13 cellular contexts compared by ENCODE assay signal in the genomic region with DNA sequence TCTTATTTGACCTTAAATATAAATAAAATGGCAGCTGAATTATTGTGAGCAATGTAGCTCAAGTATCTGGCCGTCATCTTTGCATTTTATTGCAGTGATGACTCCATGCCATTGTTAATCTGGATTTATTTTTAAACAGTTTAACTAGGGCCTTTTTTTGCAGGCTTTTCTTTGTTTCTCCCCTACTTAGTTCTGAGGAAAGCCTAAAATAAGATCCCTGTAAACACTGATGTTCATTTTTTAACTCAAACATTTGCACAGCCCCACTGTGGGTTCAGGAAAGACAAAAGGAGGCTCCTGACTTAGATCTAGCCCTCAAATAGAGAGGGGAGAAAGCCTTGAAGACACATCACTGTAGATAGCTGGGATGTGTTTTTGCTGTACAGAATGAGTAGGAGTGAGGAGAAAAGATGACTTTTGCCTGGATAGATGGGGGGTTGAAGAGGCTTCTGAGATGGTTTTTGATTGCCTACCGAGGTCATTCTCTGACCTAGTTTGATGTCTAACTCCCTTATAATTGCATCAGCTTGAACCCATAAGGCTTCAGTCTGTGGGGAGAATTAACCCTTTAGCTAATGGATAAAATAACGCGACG.
DNase-seq lines count a peak whose midpoint lies in the region; ATAC-seq and TF ChIP-seq lines count a peak whose summit lies in the region.
"Had no signal": no experiment of that assay in that cellular context is flagged by ENCODE, and none has a peak within 500 bp of the region (broad histone marks: within the 10 kb centered on the region; RNA-seq: fewer than 3 reads in every experiment).

No MANE protein-coding gene starts in this region.

- H3K4me1 Mint-ChIP-seq in stimulated activated naive B cell treated with anti-CD40 and anti-IgM and Interleukin-4, amounts not matched to agents 10 μg/mL and 1 μg/mL and 100 μg/mL, for 72 hours: peaks cover 35 to 74% of the 10 kb centered on the region in 2 donors
- no peaks in the 10 kb centered on the region for H3K4me1 Mint-ChIP-seq in WTC11

- 92% methylated on average over 5 of the region's 5 CpGs for WGBS in mesenchymal stem cell

- H4K91ac ChIP-seq in mesenchymal stem cell (ENCODE audit: low read length): no peak overlapping the region

- H2BK12ac ChIP-seq in mesenchymal stem cell (ENCODE audit: low read length in 2 of 2): no peak overlapping the region

- peak in 1 of 2 donors; percentile 14 for ATAC-seq in stimulated activated naive B cell treated with anti-CD40 and anti-IgM and Interleukin-4, amounts not matched to agents 10 μg/mL and 1 μg/mL and 100 μg/mL, for 72 hours (replicated peaks)
- ATAC-seq in WTC11: no peak
- ATAC-seq: PC-3 had no signal

- H2BK15ac ChIP-seq in mesenchymal stem cell (ENCODE audit: low read depth, poor library complexity, severe bottlenecking): no peak overlapping the region

- H3K9me3 ChIP-seq in colonic mucosa (no peaks in the 10 kb centered on the region), mesenchymal stem cell (ENCODE audit: control insufficient read depth, low read length) (no peaks in the 10 kb centered on the region)
- H3K9me3 ChIP-seq: ovary had no signal

- H3K27me3 ChIP-seq in colonic mucosa (no peaks in the 10 kb centered on the region), mesenchymal stem cell (ENCODE audit: control insufficient read depth in 1 of 2, insufficient read depth in 1 of 2, low read length in 2 of 2) (peaks cover 0 to 8% of the 10 kb centered on the region in 2 experiments)
- H3K27me3 ChIP-seq: ovary had no signal

- peaks cover 37 to 46% of the 10 kb centered on the region in 2 donors for H3K36me3 Mint-ChIP-seq in stimulated activated naive B cell treated with anti-CD40 and anti-IgM and Interleukin-4, amounts not matched to agents 10 μg/mL and 1 μg/mL and 100 μg/mL, for 72 hours
- no peaks in the 10 kb centered on the region for H3K36me3 Mint-ChIP-seq in WTC11
- H3K36me3 Mint-ChIP-seq: activated naive CD8-positive, alpha-beta T cell treated with anti-CD3 and anti-CD28 coated beads for 36 hours had no signal

- H3K4me1 ChIP-seq in colonic mucosa (no peaks in the 10 kb centered on the region), mesenchymal stem cell (ENCODE audit: control insufficient read depth, insufficient read depth, low read depth, low read length) (peaks cover 1% of the 10 kb centered on the region)

- no peaks in the 10 kb centered on the region for H3K9me3 Mint-ChIP-seq in stimulated activated naive B cell treated with anti-CD40 and anti-IgM and Interleukin-4, amounts not matched to agents 10 μg/mL and 1 μg/mL and 100 μg/mL, for 72 hours
- H3K9me3 Mint-ChIP-seq in WTC11: no peaks in the 10 kb centered on the region
- H3K9me3 Mint-ChIP-seq: activated naive CD8-positive, alpha-beta T cell treated with anti-CD3 and anti-CD28 coated beads for 36 hours had no signal

- H3K27ac ChIP-seq in colonic mucosa: peak overlapping the region; percentile 17
- H3K27ac ChIP-seq in mesenchymal stem cell (ENCODE audit: low read length, poor library complexity, severe bottlenecking): no peak overlapping the region

- intact Hi-C loops in colonic mucosa (cut with DNase I): no loop called here

- H2BK5ac ChIP-seq in mesenchymal stem cell (ENCODE audit: low read depth, low read length, poor library complexity, severe bottlenecking): no peak overlapping the region

- H4K8ac ChIP-seq in mesenchymal stem cell (ENCODE audit: low read length): no peak overlapping the region

- H3K27ac Mint-ChIP-seq in stimulated activated naive B cell treated with anti-CD40 and anti-IgM and Interleukin-4, amounts not matched to agents 10 μg/mL and 1 μg/mL and 100 μg/mL, for 72 hours: peak overlapping the region; percentile 82
- no peak overlapping the region for H3K27ac Mint-ChIP-seq in WTC11
- H3K27ac Mint-ChIP-seq: activated naive CD8-positive, alpha-beta T cell treated with anti-CD3 and anti-CD28 coated beads for 36 hours had no signal

- H2BK120ac ChIP-seq in mesenchymal stem cell (ENCODE audit: low read depth, low read length): no peak overlapping the region

- H3K18ac ChIP-seq in mesenchymal stem cell (ENCODE audit: low read depth in 1 of 2, low read length in 2 of 2): no peak overlapping the region

- H3K9ac ChIP-seq in colonic mucosa (ENCODE audit: low read depth in 2 of 2, low read length in 2 of 2) (peak overlapping the region in 1 of 2 donors; percentile 38), mesenchymal stem cell (ENCODE audit: low read length) (peak overlapping the region; percentile 52)

- H3K4me3 Mint-ChIP-seq in stimulated activated naive B cell treated with anti-CD40 and anti-IgM and Interleukin-4, amounts not matched to agents 10 μg/mL and 1 μg/mL and 100 μg/mL, for 72 hours: peak overlapping the region; percentile 10 to 26
- no peak overlapping the region for H3K4me3 Mint-ChIP-seq in WTC11
- H3K4me3 Mint-ChIP-seq: activated naive CD8-positive, alpha-beta T cell treated with anti-CD3 and anti-CD28 coated beads for 36 hours had no signal

- POLR2A ChIA-PET in WTC11 (lab: Charles Lee): interaction anchor here (0.7 to 0.9 kb wide), 2 partner anchors 93 to 118 kb away, joined by 3 read pairs; no protein-coding TSS in a partner anchor

- H3K36me3 ChIP-seq in colonic mucosa: no peaks in the 10 kb centered on the region
- H3K36me3 ChIP-seq in mesenchymal stem cell (ENCODE audit: control insufficient read depth in 1 of 2, insufficient read depth in 2 of 2, low read depth in 1 of 2, low read length in 2 of 2): no peaks in the 10 kb centered on the region
- H3K36me3 ChIP-seq: ovary had no signal

- no peak overlapping the region for H3K23ac ChIP-seq in mesenchymal stem cell (ENCODE audit: low read length in 2 of 2)

- peak; percentile 28 for DNase-seq in NCI-H2227 treated with DMSO at 0.1 percent for 48 hours (lab: John Stamatoyannopoulos, UW)
- no peak for DNase-seq in colonic mucosa
- no peak for DNase-seq in mesenchymal stem cell
- no peak for DNase-seq in stimulated activated naive B cell treated with anti-CD40 and anti-IgM and Interleukin-4, amounts not matched to agents 10 μg/mL and 1 μg/mL and 100 μg/mL, for 72 hours
- DNase-seq in NCI-H146 (lab: John Stamatoyannopoulos, UW): no peak
- no peak for DNase-seq in inferior parietal cortex (ENCODE audit: extremely low spot score)
- DNase-seq in dermis blood vessel endothelial cell: no peak
- no peak for DNase-seq in WTC11 (ENCODE audit: low spot score)
- DNase-seq: activated naive CD8-positive, alpha-beta T cell treated with anti-CD3 and anti-CD28 coated beads for 36 hours; GF-D8; NCI-H2029 treated with DMSO at 0.1 percent for 48 hours had no signal

- H3K4me3 ChIP-seq in colonic mucosa (no peak overlapping the region), mesenchymal stem cell (ENCODE audit: insufficient read depth in 1 of 2, low read depth in 1 of 2, low read length in 2 of 2) (no peak overlapping the region)
- H3K4me3 ChIP-seq: ovary had no signal

- CTCF ChIA-PET in WTC11 (lab: Charles Lee): interaction anchor here (0.6 to 1.9 kb wide), 3 partner anchors 17 to 598 kb away, joined by 3 to 6 read pairs (median 3); no protein-coding TSS in a partner anchor

- TF ChIP-seq CTCF in colonic mucosa (IDR thresholded peaks at IDR 0.05) (no peak), WTC11 (IDR thresholded peaks at IDR 0.05) (no peak)

- no peaks in the 10 kb centered on the region for H3K27me3 Mint-ChIP-seq in stimulated activated naive B cell treated with anti-CD40 and anti-IgM and Interleukin-4, amounts not matched to agents 10 μg/mL and 1 μg/mL and 100 μg/mL, for 72 hours
- no peaks in the 10 kb centered on the region for H3K27me3 Mint-ChIP-seq in WTC11 (ENCODE audit: low read depth)

- no peaks in the 10 kb centered on the region for H3K79me1 ChIP-seq in mesenchymal stem cell (replicated peaks; ENCODE audit: low read length, poor library complexity, severe bottlenecking)

- no peak overlapping the region for H3K14ac ChIP-seq in mesenchymal stem cell (ENCODE audit: low read length in 2 of 2)

- no peak overlapping the region for H3K4ac ChIP-seq in mesenchymal stem cell (ENCODE audit: low read depth in 1 of 2, low read length in 2 of 2)

- H3K4me2 ChIP-seq in mesenchymal stem cell (ENCODE audit: low read length, poor library complexity, severe bottlenecking): no peak overlapping the region

- H2AFZ ChIP-seq in mesenchymal stem cell (ENCODE audit: low read depth, low read length): no peak overlapping the region

- no peak overlapping the region for H2AK5ac ChIP-seq in mesenchymal stem cell (ENCODE audit: low read length, severe bottlenecking)

TF ChIP-seq in WTC11, 78 proteins besides CTCF, POLR2A, EP300 and RAD21 (continues in another document):
- TF ChIP-seq, protein P1, sequence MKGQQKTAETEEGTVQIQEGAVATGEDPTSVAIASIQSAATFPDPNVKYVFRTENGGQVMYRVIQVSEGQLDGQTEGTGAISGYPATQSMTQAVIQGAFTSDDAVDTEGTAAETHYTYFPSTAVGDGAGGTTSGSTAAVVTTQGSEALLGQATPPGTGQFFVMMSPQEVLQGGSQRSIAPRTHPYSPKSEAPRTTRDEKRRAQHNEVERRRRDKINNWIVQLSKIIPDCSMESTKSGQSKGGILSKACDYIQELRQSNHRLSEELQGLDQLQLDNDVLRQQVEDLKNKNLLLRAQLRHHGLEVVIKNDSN (CRISPR knock-in tag; IDR thresholded peaks at IDR 0.05): no peak
- TF ChIP-seq, protein P2, sequence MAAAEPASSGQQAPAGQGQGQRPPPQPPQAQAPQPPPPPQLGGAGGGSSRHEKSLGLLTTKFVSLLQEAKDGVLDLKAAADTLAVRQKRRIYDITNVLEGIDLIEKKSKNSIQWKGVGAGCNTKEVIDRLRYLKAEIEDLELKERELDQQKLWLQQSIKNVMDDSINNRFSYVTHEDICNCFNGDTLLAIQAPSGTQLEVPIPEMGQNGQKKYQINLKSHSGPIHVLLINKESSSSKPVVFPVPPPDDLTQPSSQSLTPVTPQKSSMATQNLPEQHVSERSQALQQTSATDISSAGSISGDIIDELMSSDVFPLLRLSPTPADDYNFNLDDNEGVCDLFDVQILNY (CRISPR knock-in tag; IDR thresholded peaks at IDR 0.05): no peak
